In genomic region chr13:112329376-112329775, GRCh38 we compare ENCODE assay signal across 8 cellular contexts. TPM values are rescaled to one million over a fixed set of nuclear protein-coding genes. Genes with fewer than 3 reads are reported as not detected.
"Had no signal": no experiment of that assay in that cellular context is flagged by ENCODE, and none has a peak within 500 bp of the region (broad histone marks: within the 10 kb centered on the region; RNA-seq: fewer than 3 reads in every experiment).

No MANE protein-coding gene starts in this region.

- DNase-seq: GM23248, GOT3, H9, HCEC 1CT, KBM-7 had no signal

- H3K4me3 Mint-ChIP-seq: H9, IgD-negative memory B cell had no signal

- H3K27ac Mint-ChIP-seq: H9, IgD-negative memory B cell had no signal

- H3K9ac ChIP-seq: GM23248 had no signal

- H3K27ac ChIP-seq: GM23248 had no signal

- H2AFZ ChIP-seq: GM23248 had no signal

- H3K36me3 Mint-ChIP-seq: IgD-negative memory B cell had no signal

- H3K4me3 ChIP-seq: GM23248 had no signal

- H3K9me3 Mint-ChIP-seq: H9, IgD-negative memory B cell had no signal

- H3K4me1 Mint-ChIP-seq: IgD-negative memory B cell had no signal

RNA-seq across cellular contexts. Expression of gene SPACA7, which starts 46.8 kb away (rescaled TPM):
- total RNA-seq: GM23248, H4, H9, HT-29 had no signal
- polyA plus RNA-seq: GM23248, IgD-negative memory B cell had no signal
